Comparison of ENCODE assay signal across 8 cellular contexts in the genomic region with DNA sequence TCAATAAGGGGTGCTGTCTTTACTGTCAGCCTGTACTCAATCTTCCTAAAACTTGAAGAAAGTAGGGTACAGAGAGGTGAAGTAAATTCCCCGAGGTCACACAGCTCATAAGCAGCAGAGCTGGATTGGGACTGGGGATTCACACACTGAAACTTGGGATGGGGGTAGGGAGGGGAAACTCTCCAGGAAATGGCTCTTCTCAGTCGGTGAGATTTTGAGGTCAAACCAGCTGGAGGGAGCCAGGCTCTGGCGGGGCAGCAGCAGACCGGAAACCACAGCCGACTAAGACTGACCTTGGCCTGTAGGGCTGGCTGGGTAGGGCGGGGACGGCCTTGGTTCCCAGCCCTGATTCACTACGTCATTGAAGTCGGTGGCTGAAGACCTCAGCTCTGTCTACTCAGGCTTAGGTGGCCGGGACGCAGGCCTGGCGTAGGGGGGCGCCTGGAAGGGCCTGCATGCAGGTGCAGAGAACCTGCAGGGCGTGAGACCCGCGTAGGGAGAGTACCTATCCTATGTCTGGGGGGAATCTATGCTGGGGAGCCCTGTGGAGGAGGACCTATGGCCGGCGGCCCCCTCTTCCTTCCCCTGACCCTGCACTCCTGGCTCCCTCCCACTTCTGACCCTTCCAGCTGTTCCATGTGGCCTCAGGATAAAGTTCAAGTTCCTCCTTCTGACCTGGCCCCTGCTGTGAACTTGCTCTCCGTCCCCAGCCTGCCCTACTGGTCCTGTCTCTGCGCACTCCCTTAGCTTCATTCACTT. TPM values are rescaled to one million over a fixed set of nuclear protein-coding genes. Genes with fewer than 3 reads are reported as not detected.
DNase-seq lines count a peak whose midpoint lies in the region; ATAC-seq and TF ChIP-seq lines count a peak whose summit lies in the region.

No MANE protein-coding gene starts in this region.

- no peak overlapping the region for H3K27ac Mint-ChIP-seq in activated naive CD4-positive, alpha-beta T cell treated with anti-CD3 and anti-CD28 coated beads, Interleukin-2, amount 10 ng/mL, durations not matched to agents 7 days and 5 days

- H3F3A ChIP-seq in PC-3 (ENCODE audit: low read length, unreplicated experiment), result no peaks in the 10 kb centered on the region

- no peaks in the 10 kb centered on the region for H3K79me2 ChIP-seq in PC-3 (ENCODE audit: low read length)

- no TSS peak for BruUV-seq in PC-3 (replicated peaks; lab: Mats Ljungman, UMichigan)

- H3K4me1 ChIP-seq in PC-3 (ENCODE audit: insufficient read depth, low read length), result peaks cover 12% of the 10 kb centered on the region
- H3K4me1 ChIP-seq in lower lobe of right lung, result peaks cover 21% of the 10 kb centered on the region
- no peaks in the 10 kb centered on the region for H3K4me1 ChIP-seq in thoracic aorta (ENCODE audit: control insufficient read depth in 1 of 2, low read depth in 2 of 2)

- DNase-seq in GM12865 (ENCODE audit: low read depth), result peak; percentile 93
- peak; percentile 70 for DNase-seq in PC-3
- DNase-seq in dorsolateral prefrontal cortex, result peak in 8 of 10 donors; percentile 24 to 59 (median 43)
- peak; percentile 87 for DNase-seq in lower lobe of right lung
- DNase-seq in thoracic aorta (ENCODE audit: low spot score), result peak; percentile 12
- DNase-seq in activated naive CD4-positive, alpha-beta T cell treated with anti-CD3 and anti-CD28 coated beads, Interleukin-2, amount 10 ng/mL, durations not matched to agents 7 days and 5 days, result no peak
- DNase-seq in NCI-H748 (lab: John Stamatoyannopoulos, UW; ENCODE audit: unreplicated experiment), result no peak

- H2AFZ ChIP-seq in PC-3 (ENCODE audit: low read length), result 0 out of 2 replicates have a peak overlapping the region, but pooled peaks have one; percentile 18

- no peaks in the 10 kb centered on the region for H3K36me3 Mint-ChIP-seq in activated naive CD4-positive, alpha-beta T cell treated with anti-CD3 and anti-CD28 coated beads, Interleukin-2, amount 10 ng/mL, durations not matched to agents 7 days and 5 days

- no peak overlapping the region for H3K9ac ChIP-seq in PC-3 (ENCODE audit: low read length)

- ATAC-seq in HG02571 (IDR thresholded peaks at IDR 0.05; ENCODE audit: unreplicated experiment) (peak; percentile 65), PC-3 (peak; percentile 97), lower lobe of right lung (peak; percentile 91 to 96), thoracic aorta (ENCODE audit: insufficient number of reproducible peaks, low FRiP score, low read depth) (no peak)

- no peak overlapping the region for H3K4me3 ChIP-seq in GM12865 (ENCODE audit: low read depth, low read length)
- H3K4me3 ChIP-seq in PC-3 (ENCODE audit: low read length), result no peak overlapping the region
- H3K4me3 ChIP-seq in dorsolateral prefrontal cortex, result peak overlapping the region in 1 of 59 donors; percentile 10
- peak overlapping the region; percentile 11 for H3K4me3 ChIP-seq in lower lobe of right lung
- H3K4me3 ChIP-seq in thoracic aorta, result no peak overlapping the region

- H3K27ac ChIP-seq in PC-3 (ENCODE audit: low read length) (peak overlapping the region; percentile 12), dorsolateral prefrontal cortex (peak overlapping the region in 39 of 59 donors; percentile 1 to 84 (median 54)), lower lobe of right lung (peak overlapping the region; percentile 80), thoracic aorta (peak overlapping the region in 1 of 2 donors; percentile 17)

- H3K4me3 Mint-ChIP-seq in activated naive CD4-positive, alpha-beta T cell treated with anti-CD3 and anti-CD28 coated beads, Interleukin-2, amount 10 ng/mL, durations not matched to agents 7 days and 5 days, result no peak overlapping the region

- intact Hi-C loops in PC-3 (cut with micrococcal nuclease), result no loop called here
- intact Hi-C loops in dorsolateral prefrontal cortex (cut with DNase I), result no loop called here
- intact Hi-C loops in lower lobe of right lung (cut with DNase I), result no loop called here

- H3K9me3 Mint-ChIP-seq in activated naive CD4-positive, alpha-beta T cell treated with anti-CD3 and anti-CD28 coated beads, Interleukin-2, amount 10 ng/mL, durations not matched to agents 7 days and 5 days, result no peaks in the 10 kb centered on the region

- H3K9me2 ChIP-seq in PC-3 (replicated peaks; ENCODE audit: low read length), result no peaks in the 10 kb centered on the region

- TF ChIP-seq CTCF in GM12865 (IDR thresholded peaks at IDR 0.05; ENCODE audit: insufficient read depth, low read depth, low read length, missing control alignments), result no peak
- TF ChIP-seq CTCF in PC-3 (conservative IDR thresholded peaks at IDR 0.05; ENCODE audit: low read depth, low read length), result no peak
- TF ChIP-seq CTCF in dorsolateral prefrontal cortex (IDR thresholded peaks at IDR 0.05 in 54 of 56, conservative IDR thresholded peaks at IDR 0.05 in 2 of 56; ENCODE audit: low read depth in 1 of 56, partially characterized antibody in 56 of 56), result no peak
- no peak for TF ChIP-seq CTCF in lower lobe of right lung (IDR thresholded peaks at IDR 0.05)
- TF ChIP-seq CTCF in thoracic aorta (IDR thresholded peaks at IDR 0.05), result no peak

- no peaks in the 10 kb centered on the region for H4K20me1 ChIP-seq in PC-3 (ENCODE audit: low read length)

- H3K27me3 ChIP-seq in PC-3 (ENCODE audit: low read length), result no peaks in the 10 kb centered on the region
- H3K27me3 ChIP-seq in dorsolateral prefrontal cortex, result no peaks in the 10 kb centered on the region
- H3K27me3 ChIP-seq in lower lobe of right lung (ENCODE audit: low read depth), result no peaks in the 10 kb centered on the region
- no peaks in the 10 kb centered on the region for H3K27me3 ChIP-seq in thoracic aorta (replicated peaks; ENCODE audit: insufficient read depth)

- H3K27me3 Mint-ChIP-seq in activated naive CD4-positive, alpha-beta T cell treated with anti-CD3 and anti-CD28 coated beads, Interleukin-2, amount 10 ng/mL, durations not matched to agents 7 days and 5 days, result peaks cover 42% of the 10 kb centered on the region

- CTCF ChIA-PET in PC-3 (lab: Charles Lee), result no interaction called here
- CTCF ChIA-PET in activated naive CD4-positive, alpha-beta T cell treated with anti-CD3 and anti-CD28 coated beads, Interleukin-2, amount 10 ng/mL, durations not matched to agents 7 days and 5 days (lab: Charles Lee), result no interaction called here

- H3K4me1 Mint-ChIP-seq in activated naive CD4-positive, alpha-beta T cell treated with anti-CD3 and anti-CD28 coated beads, Interleukin-2, amount 10 ng/mL, durations not matched to agents 7 days and 5 days, result peaks cover 10% of the 10 kb centered on the region

- POLR2A ChIA-PET in PC-3 (lab: Charles Lee; ENCODE audit: unreplicated experiment), result interaction anchor here (0.5 to 0.6 kb wide), 5 partner anchors 8 to 116 kb away, joined by 3 to 9 read pairs (median 5); no protein-coding TSS in a partner anchor

- H3K36me3 ChIP-seq in PC-3 (ENCODE audit: low read depth, low read length) (no peaks in the 10 kb centered on the region), lower lobe of right lung (no peaks in the 10 kb centered on the region), thoracic aorta (no peaks in the 10 kb centered on the region)

- H3K9me3 ChIP-seq in PC-3 (ENCODE audit: low read length) (no peaks in the 10 kb centered on the region), lower lobe of right lung (no peaks in the 10 kb centered on the region), thoracic aorta (no peaks in the 10 kb centered on the region)

- H3K4me2 ChIP-seq in PC-3 (ENCODE audit: low read length), result peak overlapping the region; percentile 24; the same call in 1 of the 2 replicates

RNA-seq across cellular contexts. Expression of gene SLC4A1, which starts 11.8 kb away (rescaled TPM):
- total RNA-seq in PC-3 (2014; rRNA removed) (not detected in 2 replicates), dorsolateral prefrontal cortex (1 to 10 TPM in 33 of 120 experiments, under 1 TPM in 62, not detected in 25; 0.08 to 6.2 (median 0.68) TPM), lower lobe of right lung (0.83 TPM), thoracic aorta (under 1 TPM in 1 of 2 donors, not detected in 1; 0.56 TPM)

RNA-seq across cellular contexts. Expression of gene RUNDC3A, which starts 28.6 kb away (rescaled TPM):
- total RNA-seq in PC-3 (2014; rRNA removed) (0.29 and 1.4 TPM in 2 replicates), dorsolateral prefrontal cortex (100 to 1,000 TPM; 123 to 489 (median 370) TPM), lower lobe of right lung (0.38 TPM), thoracic aorta (under 1 TPM in 1 of 2 donors, not detected in 1; 0.81 TPM)

RNA-seq across cellular contexts. Expression of gene SLC25A39, which starts 44.9 kb away (rescaled TPM):
- total RNA-seq in PC-3 (2014; rRNA removed), result 726 and 797 TPM in 2 replicates
- 100 to 1,000 TPM in 1 of 120 experiments, 10 to 100 TPM in 119; 42.3 to 102 (median 61.2) TPM for total RNA-seq in dorsolateral prefrontal cortex
- 76.1 TPM for total RNA-seq in lower lobe of right lung
- 10 to 100 TPM; 63.2 to 74.6 TPM for total RNA-seq in thoracic aorta

Comparison
In these comparisons a context has a peak if more than half of its experiments do, and no peak if none do; other contexts are left out.
1. DNase-seq: peak in GM12865 (single experiment), PC-3 (single experiment), dorsolateral prefrontal cortex (8 of 10), lower lobe of right lung (single experiment) and thoracic aorta (single experiment); none in activated naive CD4-positive, alpha-beta T cell treated with anti-CD3 and anti-CD28 coated beads, Interleukin-2, amount 10 ng/mL, durations not matched to agents 7 days and 5 days (single experiment) and NCI-H748 (single experiment).
2. RNA of gene RUNDC3A, which starts 28.6 kb away (total RNA-seq): 123 to 489 TPM in dorsolateral prefrontal cortex; 0.81 TPM in thoracic aorta, 0.38 TPM in lower lobe of right lung (single experiment) and 0.29 to 1.4 TPM in PC-3; every median in the first group is over 10 times any median in the second.